Comparison of ENCODE assay signal across 9 cellular contexts in the genomic region with DNA sequence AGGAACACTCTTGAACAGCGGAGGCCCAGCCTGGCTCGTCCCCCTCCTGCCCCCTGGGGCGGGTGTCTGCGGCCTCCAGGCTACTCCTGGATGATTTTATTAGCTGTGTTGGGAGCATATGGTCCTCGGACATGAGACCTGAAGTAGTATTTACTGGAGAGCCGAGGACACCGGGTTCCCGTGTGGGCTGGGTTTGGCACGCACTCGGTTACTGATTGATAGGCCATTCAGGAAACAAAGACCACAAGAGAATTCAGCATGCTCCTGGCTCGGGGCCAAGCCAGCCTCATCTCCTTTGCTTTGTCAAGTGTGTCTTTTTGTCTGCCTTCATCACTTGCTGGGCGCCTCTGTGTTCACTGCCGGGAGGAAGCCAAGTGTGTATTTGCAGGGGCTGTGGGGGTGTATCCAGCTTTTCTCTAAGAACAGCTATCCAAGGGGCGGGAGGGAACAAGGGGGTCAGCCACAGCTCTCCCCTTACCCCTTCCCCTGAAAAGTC. TPM values are rescaled to one million over a fixed set of nuclear protein-coding genes. Genes with fewer than 3 reads are reported as not detected.
DNase-seq lines count a peak whose midpoint lies in the region; ATAC-seq and TF ChIP-seq lines count a peak whose summit lies in the region.
"Had no signal": no experiment of that assay in that cellular context is flagged by ENCODE, and none has a peak within 500 bp of the region (broad histone marks: within the 10 kb centered on the region; RNA-seq: fewer than 3 reads in every experiment).

No MANE protein-coding gene starts in this region.

- H3K4me3 ChIP-seq in dorsolateral prefrontal cortex, result no peak overlapping the region

- intact Hi-C loops in dorsolateral prefrontal cortex (cut with DNase I), result loop anchor here (10.0 kb wide), 1 partner anchor 580 kb away; a partner anchor contains a TSS
- intact Hi-C loops in posterior cingulate gyrus (cut with DNase I), result no loop called here

- peak; percentile 49 for DNase-seq in GDM1 (lab: John Stamatoyannopoulos, UW)
- peak; percentile 87 for DNase-seq in NAMALWA (ENCODE audit: low spot score)
- DNase-seq in activated CD4-positive, alpha-beta T cell treated with anti-CD3 and anti-CD28 coated beads for 1 hour, result peak; percentile 70
- DNase-seq in dorsolateral prefrontal cortex, result peak in 6 of 10 donors; percentile 51 to 79 (median 69)
- DNase-seq in posterior cingulate gyrus, result peak in 6 of 10 donors; percentile 51 to 89 (median 66)
- no peak for DNase-seq in middle frontal gyrus (ENCODE audit: extremely low spot score, low spot score)
- no peak for DNase-seq in mesenteric fat pad (ENCODE audit: low spot score)

- peak; percentile 37 for ATAC-seq in GM21786 (IDR thresholded peaks at IDR 0.05; ENCODE audit: unreplicated experiment)

- no peak for TF ChIP-seq CTCF in dorsolateral prefrontal cortex (IDR thresholded peaks at IDR 0.05 in 54 of 56, conservative IDR thresholded peaks at IDR 0.05 in 2 of 56; ENCODE audit: low read depth in 1 of 56, partially characterized antibody in 56 of 56)

- no peaks in the 10 kb centered on the region for H3K27me3 ChIP-seq in dorsolateral prefrontal cortex

- peak overlapping the region in 4 of 59 donors; percentile 3 to 54 (median 36) for H3K27ac ChIP-seq in dorsolateral prefrontal cortex

RNA-seq across cellular contexts. Expression of a gene that starts 9.7 kb away (rescaled TPM):
- total RNA-seq in dorsolateral prefrontal cortex (10 to 100 TPM in 5 of 120 experiments, 1 to 10 TPM in 115; 1.5 to 14.9 (median 4.6) TPM), mesenteric fat pad (3.2 TPM)
- total RNA-seq: myocyte had no signal

RNA-seq across cellular contexts. Expression of a gene that starts 17.8 kb away (rescaled TPM):
- 10 to 100 TPM; 16.1 to 61.7 (median 35.6) TPM for total RNA-seq in dorsolateral prefrontal cortex
- 0.45 TPM for total RNA-seq in mesenteric fat pad
- total RNA-seq: myocyte had no signal

Comparison
In these comparisons a context has a peak if more than half of its experiments do, and no peak if none do; other contexts are left out.
1. DNase-seq: peak in GDM1 (single experiment), NAMALWA (single experiment), activated CD4-positive, alpha-beta T cell treated with anti-CD3 and anti-CD28 coated beads for 1 hour (single experiment), dorsolateral prefrontal cortex (6 of 10) and posterior cingulate gyrus (6 of 10); none in middle frontal gyrus (single experiment) and mesenteric fat pad (single experiment).
2. RNA of a gene that starts 17.8 kb away (total RNA-seq): 16.1 to 61.7 TPM in dorsolateral prefrontal cortex; 0.45 TPM in mesenteric fat pad (single experiment); every median in the first group is over 10 times any median in the second.